ENCODE assay signal across 1 cellular context in the genomic region with DNA sequence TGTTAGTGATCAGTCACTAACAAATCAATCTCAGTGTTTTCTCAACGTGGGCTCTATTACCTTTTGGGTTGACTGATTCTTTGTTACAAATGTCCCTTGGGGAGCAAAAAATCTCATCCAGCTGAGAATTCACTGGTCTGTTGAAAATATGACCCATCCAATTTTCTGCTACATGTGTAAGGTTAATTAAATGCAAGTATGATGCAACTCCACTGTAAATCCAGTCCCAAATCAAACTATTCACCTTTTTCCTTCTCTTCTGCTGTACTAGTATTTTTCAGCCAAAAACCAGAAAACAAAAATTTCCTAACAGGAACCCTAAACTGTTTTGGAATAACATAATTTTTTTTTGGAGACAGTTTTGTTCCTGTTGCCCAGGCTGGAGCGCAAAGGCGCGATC.
TF ChIP-seq lines count a peak whose summit lies in the region.

No MANE protein-coding gene starts in this region.

TF ChIP-seq in neural cell, 6 proteins besides CTCF, POLR2A, EP300 and RAD21 (continued from another document):
- TF ChIP-seq REST (IDR thresholded peaks at IDR 0.05; ENCODE audit: borderline replicate concordance) (no peak), TAF1 (IDR thresholded peaks at IDR 0.05; ENCODE audit: low read depth) (no peak), MXI1 (conservative IDR thresholded peaks at IDR 0.05; ENCODE audit: poor library complexity, severe bottlenecking) (no peak)
